ENCODE assay signal across 8 cellular contexts in the genomic region with DNA sequence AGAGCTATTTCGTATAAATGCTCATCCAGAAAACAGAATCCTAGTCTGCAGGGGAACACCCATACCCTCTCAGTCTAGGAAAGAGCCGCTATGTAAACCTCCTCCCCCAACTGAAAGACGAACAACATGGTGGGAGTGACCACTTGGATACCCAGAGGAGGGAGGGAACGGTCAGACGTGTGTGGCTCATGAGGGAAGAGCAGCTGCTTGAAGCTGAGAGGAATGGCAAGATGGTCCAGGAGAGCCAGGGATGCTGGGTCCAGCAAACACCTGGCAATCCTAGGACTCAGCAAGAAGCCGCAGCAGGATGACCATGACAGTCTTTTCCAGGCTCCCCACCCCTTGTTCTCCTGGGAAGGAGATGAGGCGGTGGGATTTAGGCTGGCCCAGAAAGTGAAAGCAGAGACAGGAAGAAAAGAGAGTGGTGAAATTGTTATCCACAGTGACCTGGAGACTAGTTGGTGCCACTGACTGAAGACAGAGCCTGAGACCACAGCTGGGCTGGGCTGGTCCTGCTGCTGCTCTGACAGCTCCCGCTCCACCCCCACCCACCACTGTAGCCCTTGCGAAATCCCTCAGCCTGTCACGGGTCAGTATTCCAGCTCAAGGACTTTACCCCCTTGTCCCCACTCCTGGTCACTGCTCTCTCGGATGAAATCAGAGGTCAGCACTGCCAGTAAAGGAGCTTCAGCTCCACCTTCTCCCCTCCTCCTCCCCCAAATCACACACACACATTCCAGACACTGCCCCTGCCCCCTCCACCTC. TPM values are rescaled to one million over a fixed set of nuclear protein-coding genes. Genes with fewer than 3 reads are reported as not detected.
A peak's percentile ranks its signal among the peaks of the same experiment; 100 is the strongest.
DNase-seq lines count a peak whose midpoint lies in the region; ATAC-seq, FAIRE-seq and TF ChIP-seq lines count a peak whose summit lies in the region.

No MANE protein-coding gene starts in this region.

- H3K27ac ChIP-seq in neural progenitor cell: peak overlapping the region; percentile 35

- H3K4me3 ChIP-seq in neural progenitor cell: peak overlapping the region; percentile 95

- TF ChIP-seq CTCF in CD14-positive monocyte (IDR thresholded peaks at IDR 0.05) (no peak), neural progenitor cell (IDR thresholded peaks at IDR 0.05) (no peak)

- DNase-seq in CD14-positive monocyte (ENCODE audit: low spot score) (peak; percentile 55), RCC 7860 (ENCODE audit: low spot score) (peak; percentile 57), fibroblast of gingiva (ENCODE audit: low read depth) (peak; percentile 71), neural progenitor cell (ENCODE audit: low spot score) (peak; percentile 60), activated gamma-delta T cell (lab: John Stamatoyannopoulos, UW) (no peak)

- peaks cover 52% of the 10 kb centered on the region for H3K4me1 Mint-ChIP-seq in CD14-positive monocyte
- peaks cover 38% of the 10 kb centered on the region for H3K4me1 Mint-ChIP-seq in neural progenitor cell

- peak; percentile 2 for FAIRE-seq in RCC 7860 (lab: Jason Lieb, UNC)

- no peaks in the 10 kb centered on the region for H3K27me3 Mint-ChIP-seq in CD14-positive monocyte (ENCODE audit: low read depth in 3 of 3)
- peaks cover 5% of the 10 kb centered on the region for H3K27me3 Mint-ChIP-seq in neural progenitor cell (ENCODE audit: insufficient read depth, low read depth)

- H3K9me3 ChIP-seq in neural progenitor cell (ENCODE audit: low read depth): no peaks in the 10 kb centered on the region

- H3K4me2 ChIP-seq in neural progenitor cell: peak overlapping the region; percentile 97

- H3K27me3 ChIP-seq in neural progenitor cell: peaks cover 8% of the 10 kb centered on the region

- H3F3A ChIP-seq in neural progenitor cell (ENCODE audit: low read depth): peaks cover 33% of the 10 kb centered on the region

- H2AFZ ChIP-seq in neural progenitor cell (replicated peaks): no peak overlapping the region

- H3K4me1 ChIP-seq in neural progenitor cell: peaks cover 33% of the 10 kb centered on the region

- H4K20me1 ChIP-seq in neural progenitor cell (ENCODE audit: low read depth): peaks cover 67% of the 10 kb centered on the region

- intact Hi-C loops in CD14-positive monocyte (cut with micrococcal nuclease): loop anchor here (5.0 to 10.0 kb wide), 3 partner anchors 36 to 206 kb away; a partner anchor contains a TSS

- H3K79me2 ChIP-seq in neural progenitor cell (ENCODE audit: low read depth): peaks cover 75% of the 10 kb centered on the region

- no peak for ATAC-seq in HG03135 (IDR thresholded peaks at IDR 0.05; ENCODE audit: unreplicated experiment)
- ATAC-seq in HG02798 (IDR thresholded peaks at IDR 0.05; ENCODE audit: poor library complexity, unreplicated experiment): no peak
- no peak for ATAC-seq in HG02623 (IDR thresholded peaks at IDR 0.05; ENCODE audit: unreplicated experiment)

- peaks cover 31 to 39% of the 10 kb centered on the region in 2 donors for H3K36me3 Mint-ChIP-seq in CD14-positive monocyte
- peaks cover 28% of the 10 kb centered on the region for H3K36me3 Mint-ChIP-seq in neural progenitor cell

- peak overlapping the region; percentile 59 to 90 (median 81) for H3K27ac Mint-ChIP-seq in CD14-positive monocyte
- H3K27ac Mint-ChIP-seq in neural progenitor cell: peak overlapping the region; percentile 87

- H3K36me3 ChIP-seq in neural progenitor cell: no peaks in the 10 kb centered on the region

- H3K4me3 Mint-ChIP-seq in CD14-positive monocyte: peak overlapping the region; percentile 41 to 90
- H3K4me3 Mint-ChIP-seq in neural progenitor cell: peak overlapping the region; percentile 90

- no peak overlapping the region for H3K9ac ChIP-seq in neural progenitor cell

- H3K9me3 Mint-ChIP-seq in CD14-positive monocyte (no peaks in the 10 kb centered on the region), neural progenitor cell (no peaks in the 10 kb centered on the region)

RNA-seq across cellular contexts. Expression of a gene that starts 3.6 kb away (rescaled TPM):
- polyA plus RNA-seq in CD14-positive monocyte: 100 to 1,000 TPM; 200 to 224 TPM
- 104 and 122 TPM in 2 replicates for total RNA-seq in neural progenitor cell (ENCODE audit: low replicate concordance)

RNA-seq across cellular contexts. Expression of a gene that starts 11.1 kb away (rescaled TPM):
- polyA plus RNA-seq in CD14-positive monocyte: 1 to 10 TPM in 1 of 2 donors, under 1 TPM in 1; 0.28 to 1.4 TPM
- total RNA-seq in neural progenitor cell (ENCODE audit: low replicate concordance): 0.77 TPM in 1 of 2 replicates, not detected in the other

RNA-seq across cellular contexts. Expression of a gene that starts 35.7 kb away (rescaled TPM):
- polyA plus RNA-seq in CD14-positive monocyte: 10 to 100 TPM; 11.5 to 13.2 TPM
- 8.5 and 15.8 TPM in 2 replicates for total RNA-seq in neural progenitor cell (ENCODE audit: low replicate concordance)

RNA-seq across cellular contexts. Expression of a gene that starts 37.2 kb away (rescaled TPM):
- 10 to 100 TPM; 22.6 to 22.8 TPM for polyA plus RNA-seq in CD14-positive monocyte
- 27.0 and 33.0 TPM in 2 replicates for total RNA-seq in neural progenitor cell (ENCODE audit: low replicate concordance)

RNA-seq across cellular contexts. Expression of a gene that starts 44.8 kb away (rescaled TPM):
- polyA plus RNA-seq in CD14-positive monocyte: 10 to 100 TPM; 13.9 to 15.5 TPM
- total RNA-seq in neural progenitor cell (ENCODE audit: low replicate concordance): 63.4 and 79.5 TPM in 2 replicates
